ENCODE assay signal across 18 cellular contexts in the genomic region with DNA sequence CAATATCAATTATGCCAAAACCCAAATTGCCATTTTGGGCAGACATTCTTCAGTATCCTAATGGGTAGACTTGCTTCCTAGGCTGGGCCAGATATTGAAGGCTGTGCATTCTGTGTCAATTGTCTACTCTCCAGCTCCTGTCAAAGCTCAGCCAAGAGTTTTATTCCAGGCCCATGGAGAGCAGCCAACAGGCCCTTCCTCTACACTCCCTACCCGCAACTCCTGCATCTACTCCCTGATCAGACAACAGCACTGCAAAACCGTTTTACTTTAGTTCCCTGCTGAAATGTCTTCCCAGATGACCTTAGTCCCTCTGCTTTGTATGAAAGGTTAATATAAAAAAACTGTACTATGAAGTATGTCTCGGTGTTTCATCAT. TPM values are rescaled to one million over a fixed set of nuclear protein-coding genes. Genes with fewer than 3 reads are reported as not detected.
DNase-seq lines count a peak whose midpoint lies in the region; ATAC-seq and TF ChIP-seq lines count a peak whose summit lies in the region.
"Had no signal": no experiment of that assay in that cellular context is flagged by ENCODE, and none has a peak within 500 bp of the region (broad histone marks: within the 10 kb centered on the region; RNA-seq: fewer than 3 reads in every experiment).

No MANE protein-coding gene starts in this region.

- H3K27me3 ChIP-seq in muscle layer of duodenum (ENCODE audit: low read depth, low read length) (no peaks in the 10 kb centered on the region), upper lobe of left lung (no peaks in the 10 kb centered on the region)
- H3K27me3 ChIP-seq: SJCRH30 had no signal

- intact Hi-C loops in cardiac septum (cut with DNase I), result loop anchor here (10.0 kb wide), 1 partner anchor 115 kb away; no protein-coding TSS in a partner anchor

- 49 to 51% methylated on average over 3 of the region's 3 CpGs for WGBS in upper lobe of left lung, 2 donors

- no peaks in the 10 kb centered on the region for H3K9me3 Mint-ChIP-seq in chondrocyte (ENCODE audit: low read depth)
- H3K9me3 Mint-ChIP-seq: activated naive CD8-positive, alpha-beta T cell treated with anti-CD3 and anti-CD28 coated beads, Interleukin-2, amount 10 ng/mL, durations not matched to agents 7 days and 5 days; endodermal cell; stimulated activated naive CD8-positive, alpha-beta T cell treated with anti-CD3 and anti-CD28 coated beads, Interleukin-15, amount 100 ng/mL, for 72 hours had no signal

- H3K9me3 ChIP-seq in muscle layer of duodenum (ENCODE audit: control insufficient read depth in 1 of 2, low read length in 2 of 2) (no peaks in the 10 kb centered on the region), upper lobe of left lung (no peaks in the 10 kb centered on the region)
- H3K9me3 ChIP-seq: SJCRH30 had no signal

- no peaks in the 10 kb centered on the region for H3K27me3 Mint-ChIP-seq in chondrocyte (ENCODE audit: low read depth)
- H3K27me3 Mint-ChIP-seq: activated naive CD8-positive, alpha-beta T cell treated with anti-CD3 and anti-CD28 coated beads, Interleukin-2, amount 10 ng/mL, durations not matched to agents 7 days and 5 days had no signal

- peaks cover 11 to 51% of the 10 kb centered on the region in 2 donors for H3K4me1 ChIP-seq in muscle layer of duodenum (ENCODE audit: control insufficient read depth in 1 of 2, insufficient read depth in 2 of 2, low read length in 2 of 2)
- H3K4me1 ChIP-seq in upper lobe of left lung, result peaks cover 61 to 94% (median 68%) of the 10 kb centered on the region in 4 donors

- H3K4me1 Mint-ChIP-seq in chondrocyte (ENCODE audit: low read depth), result peaks cover 15% of the 10 kb centered on the region

- H3K4me3 ChIP-seq in muscle layer of duodenum (ENCODE audit: low read depth in 1 of 2, low read length in 2 of 2) (no peak overlapping the region), upper lobe of left lung (no peak overlapping the region)
- H3K4me3 ChIP-seq: SJCRH30 had no signal

- TF ChIP-seq CTCF in chondrocyte (IDR thresholded peaks at IDR 0.05), result no peak
- no peak for TF ChIP-seq CTCF in upper lobe of left lung (IDR thresholded peaks at IDR 0.05)

- H3K36me3 ChIP-seq in muscle layer of duodenum (ENCODE audit: control insufficient read depth in 1 of 2, insufficient read depth in 2 of 2, low read length in 2 of 2) (peaks cover 0 to 4% of the 10 kb centered on the region in 2 donors), upper lobe of left lung (no peaks in the 10 kb centered on the region)
- H3K36me3 ChIP-seq: SJCRH30 had no signal

- H3K27ac Mint-ChIP-seq in chondrocyte (ENCODE audit: unreplicated experiment), result peak overlapping the region; percentile 13
- H3K27ac Mint-ChIP-seq: endodermal cell; stimulated activated naive CD8-positive, alpha-beta T cell treated with anti-CD3 and anti-CD28 coated beads, Interleukin-15, amount 100 ng/mL, for 72 hours had no signal

- H3K4me3 Mint-ChIP-seq in chondrocyte (ENCODE audit: unreplicated experiment), result no peak overlapping the region
- H3K4me3 Mint-ChIP-seq: endodermal cell; stimulated activated naive CD8-positive, alpha-beta T cell treated with anti-CD3 and anti-CD28 coated beads, Interleukin-15, amount 100 ng/mL, for 72 hours had no signal

- no peak for TF ChIP-seq POLR2A in upper lobe of left lung (IDR thresholded peaks at IDR 0.05)

- no peak for TF ChIP-seq EP300 in upper lobe of left lung (IDR thresholded peaks at IDR 0.05)

- H3K36me3 Mint-ChIP-seq in chondrocyte (ENCODE audit: low read depth), result no peaks in the 10 kb centered on the region
- H3K36me3 Mint-ChIP-seq: activated naive CD8-positive, alpha-beta T cell treated with anti-CD3 and anti-CD28 coated beads, Interleukin-2, amount 10 ng/mL, durations not matched to agents 7 days and 5 days had no signal

- ATAC-seq in upper lobe of left lung (ENCODE audit: low FRiP score in 2 of 2), result no peak
- ATAC-seq: stimulated activated naive CD8-positive, alpha-beta T cell treated with anti-CD3 and anti-CD28 coated beads, Interleukin-15, amount 100 ng/mL, for 72 hours had no signal

- no peak for DNase-seq in chondrocyte (ENCODE audit: low spot score)
- DNase-seq in cardiac septum (ENCODE audit: low spot score), result peak; percentile 80
- DNase-seq in upper lobe of left lung, result no peak
- DNase-seq in SKM-1 (lab: John Stamatoyannopoulos, UW; ENCODE audit: unreplicated experiment), result no peak
- no peak for DNase-seq in CD1c-positive myeloid dendritic cell (ENCODE audit: extremely low spot score)
- no peak for DNase-seq in NCI-H345 (lab: John Stamatoyannopoulos, UW)
- DNase-seq: activated naive CD8-positive, alpha-beta T cell treated with anti-CD3 and anti-CD28 coated beads, Interleukin-2, amount 10 ng/mL, durations not matched to agents 7 days and 5 days; central memory CD4-positive, alpha-beta T cell; DMS53; endodermal cell; NCI-H146; SJCRH30; stimulated activated CD4-positive, alpha-beta T cell treated with anti-CD3 and anti-CD28 coated beads, Interleukin-12 subunit alpha, Interleukin-12 subunit beta, amount 100 ng/mL, for 4 hours; stimulated activated naive CD8-positive, alpha-beta T cell treated with anti-CD3 and anti-CD28 coated beads, Interleukin-15, amount 100 ng/mL, for 72 hours had no signal

- H3K27ac ChIP-seq in muscle layer of duodenum (ENCODE audit: low read length), result peak overlapping the region; percentile 10
- H3K27ac ChIP-seq in upper lobe of left lung, result peak overlapping the region in 3 of 4 donors; percentile 5 to 98 (median 93)
- H3K27ac ChIP-seq: SJCRH30 had no signal

RNA-seq across cellular contexts. Expression of gene ADORA3, which starts 6.6 kb away (rescaled TPM):
- total RNA-seq in chondrocyte, result not detected in 3 replicates
- 0.51 TPM for total RNA-seq in cardiac septum
- 10 to 100 TPM in 1 of 6 donors, 1 to 10 TPM in 5; 2.1 to 10.0 (median 7.3) TPM for total RNA-seq in upper lobe of left lung
- total RNA-seq: endodermal cell, glomerular endothelial cell, LHCN-M2, osteocyte, SJCRH30 had no signal

RNA-seq across cellular contexts. Expression of gene TMIGD3, which starts 6.6 kb away (rescaled TPM):
- not detected in 3 replicates for total RNA-seq in chondrocyte
- 0.32 TPM for total RNA-seq in cardiac septum
- total RNA-seq in upper lobe of left lung, result 10 to 100 TPM in 1 of 6 donors, 1 to 10 TPM in 5; 2.0 to 36.7 (median 4.6) TPM
- total RNA-seq: endodermal cell, glomerular endothelial cell, LHCN-M2, osteocyte, SJCRH30 had no signal

RNA-seq across cellular contexts. Expression of gene C1orf162, which starts 36.2 kb away (rescaled TPM):
- total RNA-seq in chondrocyte (0.17 to 0.34 TPM in 2 of 3 replicates, not detected in the other), cardiac septum (2.6 TPM), upper lobe of left lung (100 to 1,000 TPM in 1 of 6 donors, 10 to 100 TPM in 5; 31.4 to 114 (median 52.6) TPM)
- total RNA-seq: glomerular endothelial cell had no signal
